Comparison of ENCODE assay signal across 26 cellular contexts in the genomic region with DNA sequence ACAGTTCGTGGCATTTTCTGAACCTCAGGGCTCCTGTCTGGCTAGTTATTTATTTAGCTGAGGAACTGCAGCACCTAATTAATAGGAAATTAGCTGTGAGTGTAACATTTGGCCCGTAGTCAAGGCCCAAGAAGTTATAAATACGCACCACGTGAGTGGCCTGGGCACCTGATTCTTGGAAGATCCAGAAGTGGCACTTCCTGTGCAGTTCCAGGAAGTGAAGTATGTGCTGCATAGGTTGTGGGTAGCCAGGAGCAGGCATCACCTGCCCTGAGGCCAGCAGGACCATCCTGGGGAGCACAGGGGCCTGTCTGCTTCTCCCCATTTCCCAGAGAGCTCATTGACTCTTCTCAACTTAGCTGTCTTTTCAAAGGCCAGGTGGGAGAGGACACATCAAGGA.
"Had no signal": no experiment of that assay in that cellular context is flagged by ENCODE, and none has a peak within 500 bp of the region (broad histone marks: within the 10 kb centered on the region; RNA-seq: fewer than 3 reads in every experiment).

No MANE protein-coding gene starts in this region.

- H3K4me1 ChIP-seq: ascending aorta, breast epithelium, colonic mucosa had no signal

- H3K36me3 ChIP-seq: ascending aorta, breast epithelium, cardiac muscle cell, colonic mucosa, WERI-Rb-1 had no signal

- H3K27me3 ChIP-seq: ascending aorta, breast epithelium, cardiac muscle cell, colonic mucosa had no signal

- H3K4me3 ChIP-seq: ascending aorta, breast epithelium, cardiac muscle cell, colonic mucosa had no signal

- ATAC-seq: activated CD4-positive, CD25-positive, alpha-beta regulatory T cell treated with anti-CD3 and anti-CD28 coated beads, Interleukin-2, amount 50 U/mL, for 24 hours; activated CD8-positive, alpha-beta T cell treated with anti-CD3 and anti-CD28 coated beads for 36 hours; activated T-cell treated with anti-CD3 and anti-CD28 coated beads, Interleukin-2, amount 50 U/mL, for 4 hours; activated T-helper 17 cell treated with anti-CD3 and anti-CD28 coated beads, Interleukin-2, amount 50 U/mL, for 72 hours; esophagus mucosa; T-helper 17 cell had no signal

- H3K27ac ChIP-seq: ascending aorta, breast epithelium, cardiac muscle cell, colonic mucosa, WERI-Rb-1 had no signal

- H3K9me3 ChIP-seq: ascending aorta, breast epithelium, colonic mucosa had no signal

- DNase-seq: activated B cell treated with CpG ODN at 0.5 μM for 24 hours; activated CD4-positive, alpha-beta T cell treated with anti-CD3 and anti-CD28 coated beads for 48 hours; activated CD4-positive, alpha-beta T cell treated with anti-CD3 and anti-CD28 coated beads, Interleukin-2, amount 50 U/mL, for 1 hour; activated CD4-positive, alpha-beta T cell treated with anti-CD3 and anti-CD28 coated beads, Interleukin-2, amount 50 U/mL, for 48 hours; activated CD8-positive, alpha-beta memory T cell treated with anti-CD3 and anti-CD28 coated beads for 24 hours; activated CD8-positive, alpha-beta T cell treated with anti-CD3 and anti-CD28 coated beads for 36 hours; activated effector memory CD4-positive, alpha-beta T cell treated with Interleukin-2 at 50 U/mL for 16 hours; activated gamma-delta T cell treated with Interleukin-2 at 50 U/mL for 16 hours; activated naive CD4-positive, alpha-beta T cell treated with Interleukin-2 at 50 U/mL for 16 hours; activated naive CD8-positive, alpha-beta T cell treated with anti-CD3 and anti-CD28 coated beads, Interleukin-2, amount 10 ng/mL, durations not matched to agents 7 days and 5 days; activated T-cell treated with anti-CD3 and anti-CD28 coated beads, Interleukin-2, amount 50 U/mL, for 4 hours; central memory CD4-positive, alpha-beta T cell; cerebellar nuclear complex; colonic mucosa; effector CD8-positive, alpha-beta T cell; foreskin fibroblast; head of caudate nucleus; T-helper 17 cell; T1000; WERI-Rb-1 had no signal
